ENCODE assay signal across 9 cellular contexts in the genomic region with DNA sequence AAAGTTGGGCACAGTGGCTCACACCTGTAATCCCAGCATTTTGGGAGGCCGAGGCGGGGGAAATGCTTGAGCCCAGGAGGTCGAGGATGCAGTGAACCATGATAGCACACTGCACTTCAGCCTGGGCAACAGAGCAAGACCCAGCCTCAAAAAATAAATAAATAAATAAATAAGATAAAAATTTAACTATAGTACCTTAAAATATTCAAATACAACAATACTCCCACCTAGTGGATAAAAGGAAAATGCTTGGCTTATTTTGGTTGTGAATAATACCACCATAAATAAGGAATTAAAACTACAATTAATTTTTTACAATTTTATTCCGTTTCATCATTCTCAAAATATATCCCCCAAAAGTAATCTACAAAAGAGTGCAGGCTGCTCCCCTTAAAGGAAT. TPM values are rescaled to one million over a fixed set of nuclear protein-coding genes. Genes with fewer than 3 reads are reported as not detected.
DNase-seq lines count a peak whose midpoint lies in the region; ATAC-seq, FAIRE-seq and TF ChIP-seq lines count a peak whose summit lies in the region.
"Had no signal": no experiment of that assay in that cellular context is flagged by ENCODE, and none has a peak within 500 bp of the region (broad histone marks: within the 10 kb centered on the region; RNA-seq: fewer than 3 reads in every experiment).

No MANE protein-coding gene starts in this region.

- POLR2A ChIA-PET in A673 (lab: Charles Lee; ENCODE audit: low non-redundant PET) = no interaction called here
- POLR2A ChIA-PET in GM10248 (lab: Yijun Ruan, JAX) = no interaction called here

- H3K36me3 ChIP-seq in A673 (ENCODE audit: insufficient read depth, low read length, poor library complexity, severe bottlenecking) (peaks cover 25% of the 10 kb centered on the region), kidney (ENCODE audit: control insufficient read depth in 1 of 2, insufficient read depth in 2 of 2, low read length in 2 of 2) (peaks cover 8 to 20% of the 10 kb centered on the region in 2 donors)

- DNase-seq in A673 (ENCODE audit: low spot score) (peak; percentile 40), GM10248 (ENCODE audit: extremely low spot score) (no peak), SW480 (ENCODE audit: low spot score) (peak; percentile 54), kidney (no peak), 8988T (no peak), cortex of kidney (lab: John Stamatoyannopoulos, UW) (no peak), DMS53 (lab: John Stamatoyannopoulos, UW) (no peak)
- DNase-seq: stimulated activated CD4-positive, alpha-beta T cell treated with anti-CD3 and anti-CD28 coated beads, Interleukin-4, amount 100 ng/mL, for 24 hours had no signal

- no peak for ATAC-seq in GM21528 (IDR thresholded peaks at IDR 0.05; ENCODE audit: low FRiP score, unreplicated experiment)

- H3K9ac ChIP-seq in kidney (ENCODE audit: low read length in 2 of 2) = no peak overlapping the region

- H3K27ac ChIP-seq in A673 (ENCODE audit: low read depth, low read length, poor library complexity, severe bottlenecking) = no peak overlapping the region
- H3K27ac ChIP-seq in kidney (ENCODE audit: low read depth in 2 of 2, low read length in 2 of 2) = no peak overlapping the region

- H3K27me3 ChIP-seq in A673 (replicated peaks; ENCODE audit: insufficient read depth, low read depth, low read length, poor library complexity) = no peaks in the 10 kb centered on the region

- FAIRE-seq in kidney (lab: Jason Lieb, UNC) = peak; percentile 92

- TF ChIP-seq CTCF in A673 (conservative IDR thresholded peaks at IDR 0.05; ENCODE audit: low read depth, low read length) = peak; percentile 53
- TF ChIP-seq CTCF in GM10248 (IDR thresholded peaks at IDR 0.05; ENCODE audit: control extremely low read depth, extremely low read depth, low read depth, missing control alignments) = peak; percentile 14
- TF ChIP-seq CTCF in kidney (IDR thresholded peaks at IDR 0.05; ENCODE audit: borderline replicate concordance, extremely low read depth, insufficient read depth) = peak; percentile 29

- no peaks in the 10 kb centered on the region for H3K4me1 ChIP-seq in A673 (ENCODE audit: insufficient read depth, low read length, poor library complexity, severe bottlenecking)
- no peaks in the 10 kb centered on the region for H3K4me1 ChIP-seq in kidney (ENCODE audit: control insufficient read depth in 1 of 2, insufficient read depth in 1 of 2, low read depth in 1 of 2, low read length in 2 of 2)

- intact Hi-C loops in A673 (cut with micrococcal nuclease; ENCODE audit: unreplicated experiment) (no loop called here), kidney (cut with DNase I) (no loop called here)

- CTCF ChIA-PET in A673 (lab: Charles Lee) (no interaction called here), GM10248 (lab: Yijun Ruan, JAX) (interaction anchor here (1.1 kb wide), 1 partner anchor 64 kb away, joined by 3 read pairs; no protein-coding TSS in a partner anchor)

- BruUV-seq in A673 (replicated peaks; lab: Mats Ljungman, UMichigan) = no TSS peak

- H3K9me3 ChIP-seq in A673 (ENCODE audit: low read depth, low read length, poor library complexity, severe bottlenecking) (no peaks in the 10 kb centered on the region), kidney (ENCODE audit: control insufficient read depth in 1 of 2, low read length in 2 of 2) (no peaks in the 10 kb centered on the region)

- H3K4me3 ChIP-seq in A673 (ENCODE audit: low read depth, low read length, poor library complexity, severe bottlenecking) (no peak overlapping the region), kidney (ENCODE audit: low read length in 2 of 2) (no peak overlapping the region)

RNA-seq across cellular contexts. Expression of a gene that starts 8.1 kb away (rescaled TPM):
- total RNA-seq in A673 (2021) (96.5 and 101 TPM in 2 replicates), kidney (25.9 TPM)
- 50.8 TPM for polyA plus RNA-seq in kidney (ENCODE audit: insufficient read depth, low read depth, low replicate concordance)

Comparison
In these comparisons a context has a peak if more than half of its experiments do, and no peak if none do; other contexts are left out.
1. DNase-seq: peak in A673 (single experiment) and SW480 (single experiment); none in GM10248 (single experiment), kidney (single experiment), 8988T (single experiment), cortex of kidney (single experiment) and DMS53 (single experiment).
2. Peak in every context shown above with its lines, with median percentiles within 50 percentile points of each other: CTCF ChIP-seq.